Comparison of ENCODE assay signal across 10 cellular contexts in genomic region chr4:2059726-2060577, GRCh38. TPM values are rescaled to one million over a fixed set of nuclear protein-coding genes. Genes with fewer than 3 reads are reported as not detected.
DNase-seq lines count a peak whose midpoint lies in the region; ATAC-seq and TF ChIP-seq lines count a peak whose summit lies in the region.
"Had no signal": no experiment of that assay in that cellular context is flagged by ENCODE, and none has a peak within 500 bp of the region (broad histone marks: within the 10 kb centered on the region; RNA-seq: fewer than 3 reads in every experiment).

No MANE protein-coding gene starts in this region.

- H3K27me3 ChIP-seq in HUES6 (ENCODE audit: control insufficient read depth, insufficient read depth, low read length) (peaks cover 71% of the 10 kb centered on the region), body of pancreas (no peaks in the 10 kb centered on the region), neuron (ENCODE audit: insufficient read depth, low read length) (no peaks in the 10 kb centered on the region)

- peak; percentile 14 for ATAC-seq in body of pancreas
- no peak for ATAC-seq in HG02610 (IDR thresholded peaks at IDR 0.05; ENCODE audit: unreplicated experiment)
- ATAC-seq in HG03025 (IDR thresholded peaks at IDR 0.05; ENCODE audit: low FRiP score, unreplicated experiment), result no peak
- ATAC-seq in GM21723 (IDR thresholded peaks at IDR 0.05; ENCODE audit: unreplicated experiment), result no peak

- no peak overlapping the region for H3K27ac ChIP-seq in HUES6 (ENCODE audit: low read depth, low read length)
- H3K27ac ChIP-seq in body of pancreas, result peak overlapping the region in 3 of 4 donors; percentile 30 to 61 (median 40)

- DNase-seq in NCI-H1417 (lab: John Stamatoyannopoulos, UW), result peak; percentile 14 to 66 (median 65)
- DNase-seq in NCI-H1417 treated with DMSO at 0.1 percent for 48 hours (lab: John Stamatoyannopoulos, UW), result no peak
- DNase-seq in body of pancreas, result no peak
- DNase-seq: stimulated activated CD4-positive, alpha-beta T cell treated with anti-CD3 and anti-CD28 coated beads, Interleukin-4, amount 100 ng/mL, for 1 hour had no signal

- TF ChIP-seq POLR2A in body of pancreas (IDR thresholded peaks at IDR 0.05), result no peak

- H3K4me3 ChIP-seq in HUES6 (ENCODE audit: low read depth, low read length), result peak overlapping the region; percentile 56
- H3K4me3 ChIP-seq in body of pancreas, result no peak overlapping the region
- peak overlapping the region; percentile 73 for H3K4me3 ChIP-seq in neuron (ENCODE audit: low read length)
- H3K4me3 ChIP-seq: lung had no signal

- H3K9me3 ChIP-seq in HUES6 (ENCODE audit: control insufficient read depth, insufficient read depth, low read depth, low read length) (no peaks in the 10 kb centered on the region), body of pancreas (no peaks in the 10 kb centered on the region), neuron (ENCODE audit: low read length) (no peaks in the 10 kb centered on the region)

- TF ChIP-seq CTCF in body of pancreas (IDR thresholded peaks at IDR 0.05), result no peak

- H3K9ac ChIP-seq in HUES6 (ENCODE audit: low read length), result no peak overlapping the region

- peaks cover 4% of the 10 kb centered on the region; the same call in 1 of the 2 replicates for H3K4me1 ChIP-seq in HUES6 (ENCODE audit: control insufficient read depth, insufficient read depth, low read length)
- peaks cover 30% of the 10 kb centered on the region for H3K4me1 ChIP-seq in body of pancreas
- peaks cover 26% of the 10 kb centered on the region for H3K4me1 ChIP-seq in neuron (ENCODE audit: insufficient read depth, low read length)

- intact Hi-C loops in body of pancreas (cut with DNase I), result no loop called here

- WGBS in body of pancreas, 2 donors, result 4 to 7% methylated on average over 11 to 74 of the region's 101 CpGs

- H3K36me3 ChIP-seq in HUES6 (ENCODE audit: control insufficient read depth, insufficient read depth, low read length), result peaks cover 3% of the 10 kb centered on the region
- no peaks in the 10 kb centered on the region for H3K36me3 ChIP-seq in body of pancreas (replicated peaks in 1 of 2; ENCODE audit: insufficient read depth in 1 of 2, low read depth in 2 of 2)
- peaks cover 37% of the 10 kb centered on the region for H3K36me3 ChIP-seq in neuron (ENCODE audit: insufficient read depth, low read length)

- no peak overlapping the region for H2AFZ ChIP-seq in neuron (ENCODE audit: low read depth, low read length)

RNA-seq across cellular contexts. Expression of gene NAT8L, which starts 0.8 kb away (rescaled TPM):
- total RNA-seq in body of pancreas, result 10 to 100 TPM in 1 of 2 donors, 1 to 10 TPM in 1; 3.6 to 18.8 TPM

RNA-seq across cellular contexts. Expression of gene NELFA, which starts 51.2 kb away (rescaled TPM):
- 10 to 100 TPM; 19.7 to 74.5 TPM for total RNA-seq in body of pancreas

Comparison
In these comparisons a context has a peak if more than half of its experiments do, and no peak if none do; other contexts are left out.
1. DNase-seq: peak in NCI-H1417 (3 of 3); none in NCI-H1417 treated with DMSO at 0.1 percent for 48 hours (single experiment) and body of pancreas (0 of 4).
2. H3K4me3 ChIP-seq: peak in HUES6 (single experiment) and neuron (single experiment); none in body of pancreas (0 of 2).